Comparison of ENCODE assay signal across 24 cellular contexts in genomic region chr10:12958546-12959110, GRCh38. TPM values are rescaled to one million over a fixed set of nuclear protein-coding genes. Genes with fewer than 3 reads are reported as not detected.
"Had no signal": no experiment of that assay in that cellular context is flagged by ENCODE, and none has a peak within 500 bp of the region (broad histone marks: within the 10 kb centered on the region; RNA-seq: fewer than 3 reads in every experiment).

No MANE protein-coding gene starts in this region.

- ATAC-seq: Panc1, Right ventricle myocardium inferior had no signal

- H3K4me1 Mint-ChIP-seq: activated CD4-positive, alpha-beta memory T cell treated with anti-CD3 and anti-CD28 coated beads, Interleukin-2, amount 10 ng/mL, durations not matched to agents 7 days and 5 days; activated CD4-positive, alpha-beta T cell treated with anti-CD3 and anti-CD28 coated beads, Interleukin-2, amount 10 ng/mL, durations not matched to agents 7 days and 5 days; activated naive CD8-positive, alpha-beta T cell treated with anti-CD3 and anti-CD28 coated beads, Interleukin-2, amount 10 ng/mL, durations not matched to agents 7 days and 5 days had no signal

- H3K4me3 ChIP-seq: adrenal gland, SK-N-MC had no signal

- H3K27ac Mint-ChIP-seq: activated CD4-positive, alpha-beta memory T cell treated with anti-CD3 and anti-CD28 coated beads, Interleukin-2, amount 10 ng/mL, durations not matched to agents 7 days and 5 days; activated CD4-positive, alpha-beta T cell treated with anti-CD3 and anti-CD28 coated beads, Interleukin-2, amount 10 ng/mL, durations not matched to agents 7 days and 5 days; activated naive CD8-positive, alpha-beta T cell treated with anti-CD3 and anti-CD28 coated beads, Interleukin-2, amount 10 ng/mL, durations not matched to agents 7 days and 5 days had no signal

- DNase-seq: activated CD4-positive, alpha-beta memory T cell treated with anti-CD3 and anti-CD28 coated beads, Interleukin-2, amount 10 ng/mL, durations not matched to agents 7 days and 5 days; activated CD4-positive, alpha-beta T cell treated with anti-CD3 and anti-CD28 coated beads, Interleukin-2, amount 10 ng/mL, durations not matched to agents 7 days and 5 days; activated CD4-positive, CD25-positive, alpha-beta regulatory T cell; activated CD8-positive, alpha-beta memory T cell treated with anti-CD3 and anti-CD28 coated beads, Interleukin-2, amount 50 U/mL, for 48 hours; activated naive CD4-positive, alpha-beta T cell treated with anti-CD3 and anti-CD28 coated beads, Interleukin-2, amount 50 U/mL, for 16 hours; activated naive CD8-positive, alpha-beta T cell treated with anti-CD3 and anti-CD28 coated beads, Interleukin-2, amount 10 ng/mL, durations not matched to agents 7 days and 5 days; activated T-cell treated with anti-CD3 and anti-CD28 coated beads, Interleukin-2, amount 50 U/mL, for 1 hour; adrenal gland; Kasumi-1; KBM-7; NCI-H1105 treated with DMSO at 0.1 percent for 48 hours; NCI-H1436 treated with DMSO at 0.1 percent for 48 hours; NCI-H187; NCI-H2081; NCI-H510A treated with DMSO at 0.1 percent for 48 hours; NK-92 treated with Interleukin-12 subunit alpha and Interleukin-12 subunit beta, amount 100 ng/mL, for 24 hours; OCI-M1; RPMI8226; T-helper 1 cell had no signal

- H3K36me3 Mint-ChIP-seq: activated naive CD8-positive, alpha-beta T cell treated with anti-CD3 and anti-CD28 coated beads, Interleukin-2, amount 10 ng/mL, durations not matched to agents 7 days and 5 days had no signal

- H3K4me3 Mint-ChIP-seq: activated CD4-positive, alpha-beta memory T cell treated with anti-CD3 and anti-CD28 coated beads, Interleukin-2, amount 10 ng/mL, durations not matched to agents 7 days and 5 days; activated CD4-positive, alpha-beta T cell treated with anti-CD3 and anti-CD28 coated beads, Interleukin-2, amount 10 ng/mL, durations not matched to agents 7 days and 5 days; activated naive CD8-positive, alpha-beta T cell treated with anti-CD3 and anti-CD28 coated beads, Interleukin-2, amount 10 ng/mL, durations not matched to agents 7 days and 5 days; brain had no signal

- H3K27ac ChIP-seq: SK-N-MC, VCaP had no signal

- H3K27me3 Mint-ChIP-seq: activated CD4-positive, alpha-beta T cell treated with anti-CD3 and anti-CD28 coated beads, Interleukin-2, amount 10 ng/mL, durations not matched to agents 7 days and 5 days; activated naive CD8-positive, alpha-beta T cell treated with anti-CD3 and anti-CD28 coated beads, Interleukin-2, amount 10 ng/mL, durations not matched to agents 7 days and 5 days; brain had no signal

RNA-seq across cellular contexts. Expression of gene CCDC3, which starts 42.9 kb away (rescaled TPM):
- total RNA-seq: activated naive CD8-positive, alpha-beta T cell treated with anti-CD3 and anti-CD28 coated beads, Interleukin-2, amount 10 ng/mL, durations not matched to agents 7 days and 5 days had no signal
